Comparison of ENCODE assay signal across 17 cellular contexts in genomic region chr3:180678231-180678630, GRCh38. TPM values are rescaled to one million over a fixed set of nuclear protein-coding genes. Genes with fewer than 3 reads are reported as not detected.
A peak's percentile ranks its signal among the peaks of the same experiment; 100 is the strongest.
DNase-seq lines count a peak whose midpoint lies in the region; ATAC-seq and TF ChIP-seq lines count a peak whose summit lies in the region.
"Had no signal": no experiment of that assay in that cellular context is flagged by ENCODE, and none has a peak within 500 bp of the region (broad histone marks: within the 10 kb centered on the region; RNA-seq: fewer than 3 reads in every experiment).

No MANE protein-coding gene starts in this region.

- peaks cover 0 to 2% of the 10 kb centered on the region in 2 donors for H3K36me3 Mint-ChIP-seq in CD4-positive, alpha-beta memory T cell
- H3K36me3 Mint-ChIP-seq: memory B cell had no signal

- DNase-seq in CD4-positive, alpha-beta memory T cell = no peak
- DNase-seq in PC-3 (no peak), NCI-H226 (no peak), ovary (no peak), anterior cingulate cortex (lab: John Stamatoyannopoulos, UW) (no peak)
- DNase-seq: activated CD8-positive, alpha-beta T cell treated with anti-CD3 and anti-CD28 coated beads for 36 hours; activated naive CD4-positive, alpha-beta T cell; HCEC 1CT; NCI-H446 treated with DMSO at 0.1 percent for 48 hours; stimulated activated CD4-positive, alpha-beta T cell treated with anti-CD3 and anti-CD28 coated beads, Interleukin-2, amount 100 ng/mL, for 24 hours had no signal

- H3K4me3 ChIP-seq in CD4-positive, alpha-beta memory T cell (ENCODE audit: low read length in 2 of 2) = no peak overlapping the region
- H3K4me3 ChIP-seq in PC-3 (ENCODE audit: low read length) (peak overlapping the region; percentile 86; the same call in 1 of the 2 replicates), iPS-18c (ENCODE audit: insufficient read depth, low read depth, low read length) (peak overlapping the region; percentile 96; the same call in 1 of the 2 replicates), ovary (no peak overlapping the region)

- no peak overlapping the region for H3K27ac Mint-ChIP-seq in CD4-positive, alpha-beta memory T cell
- H3K27ac Mint-ChIP-seq: activated CD8-positive, alpha-beta T cell treated with anti-CD3 and anti-CD28 coated beads for 36 hours; memory B cell had no signal

- no peak overlapping the region for H3K27ac ChIP-seq in CD4-positive, alpha-beta memory T cell (ENCODE audit: low read depth, low read length)
- H3K27ac ChIP-seq in PC-3 (ENCODE audit: low read length) = no peak overlapping the region
- no peak overlapping the region for H3K27ac ChIP-seq in ovary

- TF ChIP-seq CTCF in PC-3 (conservative IDR thresholded peaks at IDR 0.05; ENCODE audit: low read depth, low read length) (no peak), ovary (IDR thresholded peaks at IDR 0.05) (no peak)

- peaks cover 10% of the 10 kb centered on the region for H3K27me3 ChIP-seq in CD4-positive, alpha-beta memory T cell (ENCODE audit: insufficient read depth, low read length)
- H3K27me3 ChIP-seq in PC-3 (ENCODE audit: low read length) (peaks cover 17% of the 10 kb centered on the region), ovary (peaks cover 3% of the 10 kb centered on the region)

- H2AFZ ChIP-seq in PC-3 (ENCODE audit: low read length) = peak overlapping the region; percentile 99; the same call in 1 of the 2 replicates

- WGBS in ovary, 3 donors = 9 to 11% (median 10%) methylated on average over 8 of the region's 8 CpGs

- H3K79me2 ChIP-seq in PC-3 (ENCODE audit: low read length) = no peaks in the 10 kb centered on the region

- peak overlapping the region; percentile 98; the same call in 1 of the 2 replicates for H3K4me2 ChIP-seq in PC-3 (ENCODE audit: low read length)

- BruUV-seq in PC-3 (replicated peaks; lab: Mats Ljungman, UMichigan) = no TSS peak

- ATAC-seq in GM21529 (IDR thresholded peaks at IDR 0.05; ENCODE audit: unreplicated experiment) (peak; percentile 27), PC-3 (no peak), HG03175 (IDR thresholded peaks at IDR 0.05; ENCODE audit: unreplicated experiment) (no peak)
- ATAC-seq: activated CD8-positive, alpha-beta T cell treated with anti-CD3 and anti-CD28 coated beads for 36 hours had no signal

- intact Hi-C loops in CD4-positive, alpha-beta memory T cell (cut with micrococcal nuclease) = no loop called here
- intact Hi-C loops in PC-3 (cut with micrococcal nuclease) (loop anchor here (2.0 to 5.0 kb wide), 2 partner anchors 75 to 911 kb away; partner anchors contain the start of gene TTC14), ovary (cut with DNase I) (no loop called here)

- no peaks in the 10 kb centered on the region for H3K9me3 ChIP-seq in CD4-positive, alpha-beta memory T cell (ENCODE audit: control insufficient read depth in 1 of 2, low read length in 2 of 2)
- H3K9me3 ChIP-seq in PC-3 (ENCODE audit: low read length) (no peaks in the 10 kb centered on the region), iPS-18c (ENCODE audit: control insufficient read depth, insufficient read depth, low read length) (no peaks in the 10 kb centered on the region), ovary (no peaks in the 10 kb centered on the region)

- POLR2A ChIA-PET in CD4-positive, alpha-beta memory T cell (lab: Charles Lee; ENCODE audit: partially characterized antibody) = interaction anchor here (1.1 kb wide), 1 partner anchor 76 kb away, joined by 3 read pairs; no protein-coding TSS in a partner anchor
- POLR2A ChIA-PET in PC-3 (lab: Charles Lee; ENCODE audit: unreplicated experiment) = no interaction called here

- peak overlapping the region in 6 of 8 donors; percentile 53 to 96 (median 92) for H3K4me3 Mint-ChIP-seq in CD4-positive, alpha-beta memory T cell

- peaks cover 21 to 38% of the 10 kb centered on the region in 2 donors for H3K27me3 Mint-ChIP-seq in CD4-positive, alpha-beta memory T cell

- no peak overlapping the region for H3K9ac ChIP-seq in PC-3 (ENCODE audit: low read length)

- no peak for TF ChIP-seq POLR2A in ovary (IDR thresholded peaks at IDR 0.05)

- no peaks in the 10 kb centered on the region for H4K20me1 ChIP-seq in PC-3 (ENCODE audit: low read length)

- H3K9me3 Mint-ChIP-seq in CD4-positive, alpha-beta memory T cell = peaks cover 0 to 4% (median under 1%) of the 10 kb centered on the region in 8 donors
- H3K9me3 Mint-ChIP-seq: activated CD8-positive, alpha-beta T cell treated with anti-CD3 and anti-CD28 coated beads for 36 hours; central memory CD8-positive, alpha-beta T cell had no signal

- H3K36me3 ChIP-seq in CD4-positive, alpha-beta memory T cell (ENCODE audit: insufficient read depth, low read length) = no peaks in the 10 kb centered on the region
- no peaks in the 10 kb centered on the region for H3K36me3 ChIP-seq in PC-3 (ENCODE audit: low read depth, low read length)
- H3K36me3 ChIP-seq in ovary = no peaks in the 10 kb centered on the region

- CTCF ChIA-PET in CD4-positive, alpha-beta memory T cell (lab: Charles Lee; ENCODE audit: partially characterized antibody) = interaction anchor here (1.5 kb wide), 2 partner anchors 77 to 234 kb away, joined by 4 to 6 read pairs; partner anchors contain the start of genes FXR1 and TTC14
- CTCF ChIA-PET in PC-3 (lab: Charles Lee) = interaction anchor here (0.7 kb wide), 1 partner anchor 426 kb away, joined by 6 read pairs; no protein-coding TSS in a partner anchor

- H3K4me1 Mint-ChIP-seq in CD4-positive, alpha-beta memory T cell = peaks cover 12 to 25% (median 18%) of the 10 kb centered on the region in 4 donors

- peaks cover 22% of the 10 kb centered on the region for H3K4me1 ChIP-seq in CD4-positive, alpha-beta memory T cell (ENCODE audit: insufficient read depth, low read length)
- H3K4me1 ChIP-seq in PC-3 (ENCODE audit: insufficient read depth, low read length) (peaks cover 6% of the 10 kb centered on the region; the same call in 1 of the 2 replicates), ovary (ENCODE audit: insufficient read depth) (no peaks in the 10 kb centered on the region)

- no peaks in the 10 kb centered on the region for H3F3A ChIP-seq in PC-3 (ENCODE audit: low read length, unreplicated experiment)

- no peaks in the 10 kb centered on the region for H3K9me2 ChIP-seq in PC-3 (replicated peaks; ENCODE audit: low read length)

- no peak for TF ChIP-seq EP300 in ovary (IDR thresholded peaks at IDR 0.05)

RNA-seq across cellular contexts. Expression of gene CCDC39, which starts 1.1 kb away (rescaled TPM):
- under 1 TPM in 1 of 2 experiments, not detected in 1; 0.29 TPM for total RNA-seq in CD4-positive, alpha-beta memory T cell
- not detected for polyA plus RNA-seq in CD4-positive, alpha-beta memory T cell
- total RNA-seq in PC-3 (2014; rRNA removed) (0.04 TPM in 1 of 2 replicates, not detected in the other), ovary (1 to 10 TPM in 2 of 7 donors, under 1 TPM in 4, not detected in 1; 0.69 to 5.4 (median 0.81) TPM)
- polyA plus RNA-seq in ovary = under 1 TPM; 0.30 to 0.72 TPM
- total RNA-seq: activated CD8-positive, alpha-beta T cell treated with anti-CD3 and anti-CD28 coated beads for 36 hours; pulmonary artery endothelial cell; urinary bladder had no signal

Comparison
In these comparisons a context has a peak if more than half of its experiments do, and no peak if none do; other contexts are left out.
1. H3K4me3 ChIP-seq: peak in PC-3 (single experiment) and iPS-18c (single experiment); none in CD4-positive, alpha-beta memory T cell (0 of 2) and ovary (single experiment).